Comparison of ENCODE assay signal across 8 cellular contexts in genomic region chr6:135054575-135055498, GRCh38. TPM values are rescaled to one million over a fixed set of nuclear protein-coding genes. Genes with fewer than 3 reads are reported as not detected.
A peak's percentile ranks its signal among the peaks of the same experiment; 100 is the strongest.
DNase-seq lines count a peak whose midpoint lies in the region; ATAC-seq, FAIRE-seq and TF ChIP-seq lines count a peak whose summit lies in the region.

TSS of gene HBS1L (minus strand) at chr6:135054822. CDS start at chr6:135054691, 131 bp downstream.

- TF ChIP-seq CTCF in AG10803 (conservative IDR thresholded peaks at IDR 0.05; ENCODE audit: low read length) = no peak

- H3K4me3 ChIP-seq in AG10803 (ENCODE audit: low read length) = peak within 1 kb of the TSS; percentile 98

- peak; percentile 24 for FAIRE-seq in islet of Langerhans (lab: Jason Lieb, UNC)

- DNase-seq in AG10803 (ENCODE audit: low read depth) = peak; percentile 96
- peak; percentile 96 for DNase-seq in NCI-H460 (ENCODE audit: extremely low read depth, low read depth)
- DNase-seq in activated CD4-positive, CD25-positive, alpha-beta regulatory T cell treated with anti-CD3 and anti-CD28 coated beads, Interleukin-2, amount 50 U/mL, for 72 hours = peak; percentile 94
- peak; percentile 79 to 90 for DNase-seq in cerebellar nuclear complex (lab: John Stamatoyannopoulos, UW)
- peak; percentile 94 for DNase-seq in stimulated activated CD4-positive, alpha-beta T cell treated with anti-CD3 and anti-CD28 coated beads, Interleukin-12 subunit alpha, Interleukin-12 subunit beta, amount 100 ng/mL, for 4 hours

- ATAC-seq in GM19043 (IDR thresholded peaks at IDR 0.05; ENCODE audit: low read depth, unreplicated experiment) (peak; percentile 99), HG03378 (IDR thresholded peaks at IDR 0.05; ENCODE audit: unreplicated experiment) (peak; percentile 91)

RNA-seq across cellular contexts. Expression of gene HBS1L, which starts in this region (rescaled TPM):
- 83.8 and 85.5 TPM in 2 replicates for total RNA-seq in NCI-H460 (2014; rRNA removed; shearing (Covaris generic))
- 39.8 and 62.1 TPM in 2 replicates for polyA plus RNA-seq in NCI-H460 (2014; cell fraction: nucleus; rRNA removed)

Comparison
In these comparisons a context has a peak if more than half of its experiments do, and no peak if none do; other contexts are left out.
1. Peak in every context shown above with its lines: DNase-seq, ATAC-seq and H3K4me3 ChIP-seq.